ENCODE assay signal across 17 cellular contexts in genomic region chr1:205726619-205727125, GRCh38. TPM values are rescaled to one million over a fixed set of nuclear protein-coding genes. Genes with fewer than 3 reads are reported as not detected.
DNase-seq lines count a peak whose midpoint lies in the region; ATAC-seq, FAIRE-seq and TF ChIP-seq lines count a peak whose summit lies in the region.
"Had no signal": no experiment of that assay in that cellular context is flagged by ENCODE, and none has a peak within 500 bp of the region (broad histone marks: within the 10 kb centered on the region; RNA-seq: fewer than 3 reads in every experiment).

No MANE protein-coding gene starts in this region.

- 40% methylated on average over 4 of the region's 4 CpGs for WGBS in HepG2 (ENCODE audit: low lambda C conversion rate)
- 100% methylated on average over 3 of the region's 4 CpGs for WGBS in mesenchymal stem cell

- no peak overlapping the region for H3K4me3 Mint-ChIP-seq in progenitor cell of endocrine pancreas (ENCODE audit: low read depth)

- no peak overlapping the region for H3K4ac ChIP-seq in mesenchymal stem cell (ENCODE audit: low read depth in 1 of 2, low read length in 2 of 2)

- DNase-seq in D721Med (ENCODE audit: insufficient read length, low spot score) (no peak), HepG2 (ENCODE audit: low spot score) (peak; percentile 75), progenitor cell of endocrine pancreas (ENCODE audit: low spot score, unreplicated experiment) (no peak), NCI-H1417 treated with DMSO at 0.1 percent for 48 hours (lab: John Stamatoyannopoulos, UW) (no peak), mesenchymal stem cell (no peak)
- DNase-seq in activated CD4-positive, CD25-positive, alpha-beta regulatory T cell (lab: John Stamatoyannopoulos, UW), result no peak
- DNase-seq: AML-193, DMS153, DMS79 treated with DMSO at 0.1 percent for 48 hours, EL, HCEC 1CT had no signal

- peak; percentile 88 for ATAC-seq in HepG2

- H2BK15ac ChIP-seq in mesenchymal stem cell (ENCODE audit: low read depth, poor library complexity, severe bottlenecking), result no peak overlapping the region

- no peak overlapping the region for H2BK120ac ChIP-seq in mesenchymal stem cell (ENCODE audit: low read depth, low read length)

- H3K9ac ChIP-seq in HepG2 (ENCODE audit: insufficient read depth, low read depth, low read length) (no peak overlapping the region), mesenchymal stem cell (ENCODE audit: low read length) (no peak overlapping the region)
- H3K9ac ChIP-seq: BLaER1 had no signal

- no peaks in the 10 kb centered on the region for H3K27me3 ChIP-seq in HepG2 (ENCODE audit: control insufficient read depth in 1 of 2, insufficient read depth in 2 of 2, low read length in 2 of 2)
- no peaks in the 10 kb centered on the region for H3K27me3 ChIP-seq in mesenchymal stem cell (ENCODE audit: control insufficient read depth in 1 of 2, insufficient read depth in 1 of 2, low read length in 2 of 2)
- H3K27me3 ChIP-seq: BLaER1 had no signal

- in situ Hi-C loops in HepG2 (cut with HindIII; ENCODE audit: extremely low pct_ligation_motif_present, low pct_unique_long_range_greater_than_20kb), result no loop called here

- H3K79me2 ChIP-seq in HepG2 (ENCODE audit: insufficient read depth, low read length), result peaks cover 19% of the 10 kb centered on the region

- H4K8ac ChIP-seq in mesenchymal stem cell (ENCODE audit: low read length), result no peak overlapping the region

- POLR2A ChIA-PET in HEK293 (lab: Yijun Ruan, JAX), result no interaction called here
- POLR2A ChIA-PET in HepG2 (lab: Yijun Ruan, JAX), result interaction anchor here (0.9 to 1.2 kb wide), 3 partner anchors 12 to 38 kb away, joined by 3 to 5 read pairs (median 3); no protein-coding TSS in a partner anchor

- H3K79me1 ChIP-seq in mesenchymal stem cell (replicated peaks; ENCODE audit: low read length, poor library complexity, severe bottlenecking), result peaks cover 4% of the 10 kb centered on the region

- no TSS peak for BruUV-seq in HepG2 (replicated peaks; lab: Mats Ljungman, UMichigan)

- H3K18ac ChIP-seq in mesenchymal stem cell (ENCODE audit: low read depth in 1 of 2, low read length in 2 of 2), result no peak overlapping the region

- no peak for TF ChIP-seq POLR2A in HepG2 (IDR thresholded peaks at IDR 0.05; ENCODE audit: insufficient read depth in 1 of 2, low read depth in 2 of 2, low read length in 2 of 2)

- peaks cover 2% of the 10 kb centered on the region; the same call in 1 of the 2 replicates for H4K20me1 ChIP-seq in HepG2 (ENCODE audit: insufficient read depth, low read length)

- H3K4me1 ChIP-seq in HEK293 (ENCODE audit: control insufficient read depth, insufficient read depth, low read length) (no peaks in the 10 kb centered on the region), HepG2 (ENCODE audit: insufficient read depth, low read length) (peaks cover 57% of the 10 kb centered on the region), mesenchymal stem cell (ENCODE audit: control insufficient read depth, insufficient read depth, low read depth, low read length) (peaks cover 4% of the 10 kb centered on the region)
- H3K4me1 ChIP-seq: BLaER1 had no signal

- no peak overlapping the region for H2AFZ ChIP-seq in HepG2 (ENCODE audit: low read length)
- H2AFZ ChIP-seq in mesenchymal stem cell (ENCODE audit: low read depth, low read length), result no peak overlapping the region

- FAIRE-seq in D721Med (lab: Jason Lieb, UNC) (peak; percentile 55), HepG2 (lab: Jason Lieb, UNC) (peak; percentile 50)
- FAIRE-seq: G401.6, GM12892, H1, HTR-8/SVneo had no signal

- no peak overlapping the region for H3K23ac ChIP-seq in mesenchymal stem cell (ENCODE audit: low read length in 2 of 2)

- H2BK12ac ChIP-seq in mesenchymal stem cell (ENCODE audit: low read length in 2 of 2), result no peak overlapping the region

- H3K9me3 ChIP-seq in HEK293 (ENCODE audit: control insufficient read depth, insufficient read depth, low read depth, low read length) (no peaks in the 10 kb centered on the region), HepG2 (ENCODE audit: low read length) (no peaks in the 10 kb centered on the region), mesenchymal stem cell (ENCODE audit: control insufficient read depth, low read length) (no peaks in the 10 kb centered on the region)
- H3K9me3 ChIP-seq: BLaER1 had no signal

- no peak overlapping the region for H2BK5ac ChIP-seq in mesenchymal stem cell (ENCODE audit: low read depth, low read length, poor library complexity, severe bottlenecking)

- no peak for TF ChIP-seq RAD21 in HepG2 (CRISPR knock-in tag; IDR thresholded peaks at IDR 0.05)

- H4K91ac ChIP-seq in mesenchymal stem cell (ENCODE audit: low read length), result no peak overlapping the region

- H3K4me1 Mint-ChIP-seq in progenitor cell of endocrine pancreas (ENCODE audit: low read depth), result no peaks in the 10 kb centered on the region

- H3K14ac ChIP-seq in mesenchymal stem cell (ENCODE audit: low read length in 2 of 2), result no peak overlapping the region

- H3K4me2 ChIP-seq in HepG2 (ENCODE audit: low read depth, low read length) (peak overlapping the region; percentile 10), mesenchymal stem cell (ENCODE audit: low read length, poor library complexity, severe bottlenecking) (no peak overlapping the region)
- H3K4me2 ChIP-seq: BLaER1 had no signal

- no peaks in the 10 kb centered on the region for H3K27me3 Mint-ChIP-seq in progenitor cell of endocrine pancreas

- peak overlapping the region; percentile 13 for H3K27ac Mint-ChIP-seq in progenitor cell of endocrine pancreas

- intact Hi-C loops in HepG2 (cut with micrococcal nuclease; ENCODE audit: unreplicated experiment), result no loop called here

- H3K9me3 Mint-ChIP-seq in progenitor cell of endocrine pancreas (ENCODE audit: low read depth), result no peaks in the 10 kb centered on the region

- H3K27ac ChIP-seq in HEK293 (ENCODE audit: extremely low read depth, low read depth, low read length), result no peak overlapping the region
- H3K27ac ChIP-seq in HepG2 (ENCODE audit: extremely low read length, insufficient read depth, low read length), result peak overlapping the region; percentile 47
- no peak overlapping the region for H3K27ac ChIP-seq in mesenchymal stem cell (ENCODE audit: low read length, poor library complexity, severe bottlenecking)
- H3K27ac ChIP-seq: BLaER1 had no signal

- H2AK5ac ChIP-seq in mesenchymal stem cell (ENCODE audit: low read length, severe bottlenecking), result no peak overlapping the region

- CTCF ChIA-PET in HEK293 (lab: Yijun Ruan, JAX), result interaction anchor here (0.8 to 9.2 kb wide), 2 partner anchors 14 to 15 kb away, joined by 4 to 94 read pairs; no protein-coding TSS in a partner anchor
- CTCF ChIA-PET in HepG2 (lab: Yijun Ruan, JAX; ENCODE audit: low intra/inter-chr PET ratio, low total read pairs), result no interaction called here

- no peak for TF ChIP-seq CTCF in D721Med (IDR thresholded peaks at IDR 0.05; ENCODE audit: insufficient read depth, missing control alignments)
- no peak for TF ChIP-seq CTCF in HEK293 (tag by site-specific recombination; IDR thresholded peaks at IDR 0.05)
- TF ChIP-seq CTCF in HepG2 (CRISPR knock-in tag; IDR thresholded peaks at IDR 0.05), result no peak
- no peak for TF ChIP-seq CTCF in progenitor cell of endocrine pancreas (IDR thresholded peaks at IDR 0.05; ENCODE audit: unreplicated experiment)

- H3K4me3 ChIP-seq in HEK293 (ENCODE audit: low read depth, low read length) (no peak overlapping the region), HepG2 (replicated peaks in 1 of 3; ENCODE audit: insufficient read depth in 1 of 3, low read depth in 2 of 3, low read length in 3 of 3) (no peak overlapping the region), mesenchymal stem cell (ENCODE audit: insufficient read depth in 1 of 2, low read depth in 1 of 2, low read length in 2 of 2) (no peak overlapping the region)
- H3K4me3 ChIP-seq: BLaER1 had no signal

- H3K36me3 ChIP-seq in HEK293 (ENCODE audit: control insufficient read depth in 2 of 2, insufficient read depth in 1 of 2, low read length in 2 of 2), result peaks cover 67 to 73% of the 10 kb centered on the region in 2 experiments
- H3K36me3 ChIP-seq in HepG2 (replicated peaks in 1 of 2; ENCODE audit: control insufficient read depth in 1 of 2, insufficient read depth in 2 of 2, low read length in 2 of 2), result peaks cover 3 to 32% of the 10 kb centered on the region in 2 experiments; a peak in 3 of 5 replicates
- peaks cover 19 to 72% of the 10 kb centered on the region in 2 experiments for H3K36me3 ChIP-seq in mesenchymal stem cell (ENCODE audit: control insufficient read depth in 1 of 2, insufficient read depth in 2 of 2, low read depth in 1 of 2, low read length in 2 of 2)

- H3K36me3 Mint-ChIP-seq in progenitor cell of endocrine pancreas (ENCODE audit: insufficient read depth), result peaks cover 18% of the 10 kb centered on the region

- peak in 1 of 2 experiments; percentile 31; a peak in 1 of 4 replicates for TF ChIP-seq EP300 in HepG2 (IDR thresholded peaks at IDR 0.05; ENCODE audit: low read depth in 2 of 2, low read length in 2 of 2)
- TF ChIP-seq EP300 in HepG2 (CRISPR knock-in tag; IDR thresholded peaks at IDR 0.05; ENCODE audit: borderline replicate concordance), result no peak

RNA-seq across cellular contexts. Expression of gene NUCKS1, which starts 23.3 kb away (rescaled TPM):
- total RNA-seq in HepG2 (2016; rRNA removed; fragmentation: Illumina TruSeq; extraction: Trizol) (117 and 194 TPM in 2 replicates), progenitor cell of endocrine pancreas (222 and 245 TPM in 2 replicates)
- total RNA-seq in HepG2 (2016; cell fraction: cytosol; rRNA removed; fragmentation: Illumina TruSeq; extraction: Trizol; ENCODE audit: low read depth), result 10.3 and 15.8 TPM in 2 replicates
- total RNA-seq in HepG2 (2016; cell fraction: insoluble cytoplasmic fraction; rRNA removed; fragmentation: Illumina TruSeq; extraction: Trizol), result 125 and 160 TPM in 2 replicates
- total RNA-seq in HepG2 (2016; cell fraction: membrane; rRNA removed; fragmentation: Illumina TruSeq; extraction: Trizol), result 40.1 and 45.8 TPM in 2 replicates
- 67.8 and 73.8 TPM in 2 replicates for total RNA-seq in HepG2 (2016; cell fraction: nucleus; rRNA removed; fragmentation: Illumina TruSeq; extraction: Trizol)
- polyA plus RNA-seq in HepG2 (2011; rRNA removed), result 25.1 and 35.5 TPM in 2 replicates
- polyA plus RNA-seq in HepG2 (2011; cell fraction: cytosol; rRNA removed), result 14.2 and 24.0 TPM in 2 replicates
- 8.7 and 10.8 TPM in 2 replicates for polyA plus RNA-seq in HepG2 (2011; cell fraction: nucleus; rRNA removed)
- polyA plus RNA-seq in HepG2 (2012), result 32.7 and 70.0 TPM in 2 replicates
- 15.9 and 27.1 TPM in 2 replicates for polyA plus RNA-seq in HepG2 (2016; cell fraction: cytosol; fragmentation: Illumina TruSeq; extraction: Trizol; ENCODE audit: low read depth)
- 186 and 191 TPM in 2 replicates for polyA plus RNA-seq in HepG2 (2016; cell fraction: insoluble cytoplasmic fraction; fragmentation: Illumina TruSeq; extraction: Trizol; ENCODE audit: low read depth)
- 54.3 and 56.5 TPM in 2 replicates for polyA plus RNA-seq in HepG2 (2016; cell fraction: membrane; fragmentation: Illumina TruSeq; extraction: Trizol; ENCODE audit: low read depth)
- 84.6 and 113 TPM in 2 replicates for polyA plus RNA-seq in HepG2 (2016; cell fraction: nucleus; fragmentation: Illumina TruSeq; extraction: Trizol; ENCODE audit: insufficient read depth, low read depth)
- 54.5 and 133 TPM in 2 replicates for polyA minus RNA-seq in HepG2 (2011; rRNA and poly(A)+ RNA removed; ENCODE audit: low replicate concordance)
- polyA minus RNA-seq in HepG2 (2011; cell fraction: cytosol; rRNA and poly(A)+ RNA removed), result 45.1 and 46.0 TPM in 2 replicates
- 41.1 and 52.6 TPM in 2 replicates for polyA minus RNA-seq in HepG2 (2011; cell fraction: nucleus; rRNA and poly(A)+ RNA removed)
- 114 TPM for polyA plus RNA-seq in mesenchymal stem cell (2013, experiment 1 of 2)
- 122 TPM for polyA plus RNA-seq in mesenchymal stem cell (2013, experiment 2 of 2)

RNA-seq across cellular contexts. Expression of gene SLC45A3, which starts 46.4 kb away (rescaled TPM):
- total RNA-seq in HepG2 (2016; rRNA removed; fragmentation: Illumina TruSeq; extraction: Trizol), result 1.9 and 3.4 TPM in 2 replicates
- total RNA-seq in HepG2 (2016; cell fraction: cytosol; rRNA removed; fragmentation: Illumina TruSeq; extraction: Trizol; ENCODE audit: low read depth), result 0.97 and 1.2 TPM in 2 replicates
- 1.8 and 4.0 TPM in 2 replicates for total RNA-seq in HepG2 (2016; cell fraction: insoluble cytoplasmic fraction; rRNA removed; fragmentation: Illumina TruSeq; extraction: Trizol)
- total RNA-seq in HepG2 (2016; cell fraction: membrane; rRNA removed; fragmentation: Illumina TruSeq; extraction: Trizol), result 2.7 and 3.3 TPM in 2 replicates
- 2.3 and 3.7 TPM in 2 replicates for total RNA-seq in HepG2 (2016; cell fraction: nucleus; rRNA removed; fragmentation: Illumina TruSeq; extraction: Trizol)
- 4.1 and 7.3 TPM in 2 replicates for polyA plus RNA-seq in HepG2 (2011; rRNA removed)
- polyA plus RNA-seq in HepG2 (2011; cell fraction: cytosol; rRNA removed), result 4.4 TPM in 2 replicates
- 7.3 and 8.6 TPM in 2 replicates for polyA plus RNA-seq in HepG2 (2011; cell fraction: nucleus; rRNA removed)
- 4.0 and 4.7 TPM in 2 replicates for polyA plus RNA-seq in HepG2 (2012)
- polyA plus RNA-seq in HepG2 (2016; cell fraction: cytosol; fragmentation: Illumina TruSeq; extraction: Trizol; ENCODE audit: low read depth), result 0.65 and 0.73 TPM in 2 replicates
- 2.0 and 2.1 TPM in 2 replicates for polyA plus RNA-seq in HepG2 (2016; cell fraction: insoluble cytoplasmic fraction; fragmentation: Illumina TruSeq; extraction: Trizol; ENCODE audit: low read depth)
- 2.1 TPM in 2 replicates for polyA plus RNA-seq in HepG2 (2016; cell fraction: membrane; fragmentation: Illumina TruSeq; extraction: Trizol; ENCODE audit: low read depth)
- 5.1 and 6.0 TPM in 2 replicates for polyA plus RNA-seq in HepG2 (2016; cell fraction: nucleus; fragmentation: Illumina TruSeq; extraction: Trizol; ENCODE audit: insufficient read depth, low read depth)
- polyA minus RNA-seq in HepG2 (2011; rRNA and poly(A)+ RNA removed; ENCODE audit: low replicate concordance), result 1.8 and 9.9 TPM in 2 replicates
- polyA minus RNA-seq in HepG2 (2011; cell fraction: cytosol; rRNA and poly(A)+ RNA removed), result 3.3 and 3.4 TPM in 2 replicates
- 2.5 and 2.7 TPM in 2 replicates for polyA minus RNA-seq in HepG2 (2011; cell fraction: nucleus; rRNA and poly(A)+ RNA removed)
- total RNA-seq in progenitor cell of endocrine pancreas, result 8.4 and 8.6 TPM in 2 replicates
- polyA plus RNA-seq in mesenchymal stem cell (2013, experiment 1 of 2), result 4.2 TPM
- 4.5 TPM for polyA plus RNA-seq in mesenchymal stem cell (2013, experiment 2 of 2)

RNA-seq across cellular contexts. Expression of gene RAB29, which starts 48.6 kb away (rescaled TPM):
- total RNA-seq in HepG2 (2016; rRNA removed; fragmentation: Illumina TruSeq; extraction: Trizol), result 10.1 and 13.1 TPM in 2 replicates
- total RNA-seq in HepG2 (2016; cell fraction: cytosol; rRNA removed; fragmentation: Illumina TruSeq; extraction: Trizol; ENCODE audit: low read depth), result 2.2 and 3.1 TPM in 2 replicates
- total RNA-seq in HepG2 (2016; cell fraction: insoluble cytoplasmic fraction; rRNA removed; fragmentation: Illumina TruSeq; extraction: Trizol), result 10.3 and 12.9 TPM in 2 replicates
- total RNA-seq in HepG2 (2016; cell fraction: membrane; rRNA removed; fragmentation: Illumina TruSeq; extraction: Trizol), result 5.6 and 7.8 TPM in 2 replicates
- total RNA-seq in HepG2 (2016; cell fraction: nucleus; rRNA removed; fragmentation: Illumina TruSeq; extraction: Trizol), result 4.6 and 6.6 TPM in 2 replicates
- polyA plus RNA-seq in HepG2 (2011; rRNA removed), result 8.7 and 10.0 TPM in 2 replicates
- 6.9 and 9.3 TPM in 2 replicates for polyA plus RNA-seq in HepG2 (2011; cell fraction: cytosol; rRNA removed)
- polyA plus RNA-seq in HepG2 (2011; cell fraction: nucleus; rRNA removed), result 4.6 and 5.0 TPM in 2 replicates
- polyA plus RNA-seq in HepG2 (2012), result 8.7 TPM in 2 replicates
- polyA plus RNA-seq in HepG2 (2016; cell fraction: cytosol; fragmentation: Illumina TruSeq; extraction: Trizol; ENCODE audit: low read depth), result 1.3 and 1.8 TPM in 2 replicates
- 13.6 and 13.7 TPM in 2 replicates for polyA plus RNA-seq in HepG2 (2016; cell fraction: insoluble cytoplasmic fraction; fragmentation: Illumina TruSeq; extraction: Trizol; ENCODE audit: low read depth)
- polyA plus RNA-seq in HepG2 (2016; cell fraction: membrane; fragmentation: Illumina TruSeq; extraction: Trizol; ENCODE audit: low read depth), result 4.8 TPM in 2 replicates
- polyA plus RNA-seq in HepG2 (2016; cell fraction: nucleus; fragmentation: Illumina TruSeq; extraction: Trizol; ENCODE audit: insufficient read depth, low read depth), result 10.6 and 12.0 TPM in 2 replicates
- 6.1 and 20.5 TPM in 2 replicates for polyA minus RNA-seq in HepG2 (2011; rRNA and poly(A)+ RNA removed; ENCODE audit: low replicate concordance)
- polyA minus RNA-seq in HepG2 (2011; cell fraction: cytosol; rRNA and poly(A)+ RNA removed), result 4.6 and 5.8 TPM in 2 replicates
- 3.3 and 3.6 TPM in 2 replicates for polyA minus RNA-seq in HepG2 (2011; cell fraction: nucleus; rRNA and poly(A)+ RNA removed)
- 7.5 and 8.5 TPM in 2 replicates for total RNA-seq in progenitor cell of endocrine pancreas
- 28.0 TPM for polyA plus RNA-seq in mesenchymal stem cell (2013, experiment 1 of 2)
- polyA plus RNA-seq in mesenchymal stem cell (2013, experiment 2 of 2), result 29.2 TPM
